9 cellular contexts compared by ENCODE assay signal in genomic region chr20:44388466-44389023, GRCh38. TPM values are rescaled to one million over a fixed set of nuclear protein-coding genes. Genes with fewer than 3 reads are reported as not detected.
A peak's percentile ranks its signal among the peaks of the same experiment; 100 is the strongest.
DNase-seq lines count a peak whose midpoint lies in the region; ATAC-seq, FAIRE-seq and TF ChIP-seq lines count a peak whose summit lies in the region.
"Had no signal": no experiment of that assay in that cellular context is flagged by ENCODE, and none has a peak within 500 bp of the region (broad histone marks: within the 10 kb centered on the region; RNA-seq: fewer than 3 reads in every experiment).

No MANE protein-coding gene starts in this region.

- H3K27ac ChIP-seq in DOHH2 (ENCODE audit: low read depth, low read length) = no peak overlapping the region
- H3K27ac ChIP-seq in H1 (ENCODE audit: low read depth, low read length) = no peak overlapping the region
- H3K27ac ChIP-seq in mesendoderm (ENCODE audit: low read depth, low read length) = no peak overlapping the region

- peak; percentile 87 for DNase-seq in NCI-H82 (lab: John Stamatoyannopoulos, UW)
- DNase-seq in activated CD8-positive, alpha-beta T cell treated with anti-CD3 and anti-CD28 coated beads for 36 hours = peak; percentile 89
- peak; percentile 83 to 95 for DNase-seq in H1 (ENCODE audit: low read depth in 1 of 2, low spot score in 2 of 2)
- DNase-seq in mesendoderm = peak; percentile 94
- DNase-seq in stimulated activated CD8-positive, alpha-beta memory T cell treated with anti-CD3 and anti-CD28 coated beads, Interleukin-2, amount 100 ng/mL, for 48 hours (ENCODE audit: low read depth in 2 of 2) = peak; percentile 53 to 76
- no peak for DNase-seq in DMS79 (lab: John Stamatoyannopoulos, UW)

- H3K4me1 Mint-ChIP-seq in activated CD8-positive, alpha-beta T cell treated with anti-CD3 and anti-CD28 coated beads for 36 hours (ENCODE audit: low read depth) = peaks cover 2% of the 10 kb centered on the region

- no peaks in the 10 kb centered on the region for H3K9me2 ChIP-seq in DOHH2 (replicated peaks; ENCODE audit: control insufficient read depth, low read length)

- no peaks in the 10 kb centered on the region for H3K9me3 Mint-ChIP-seq in activated CD8-positive, alpha-beta T cell treated with anti-CD3 and anti-CD28 coated beads for 36 hours

- H3K4me3 Mint-ChIP-seq in activated CD8-positive, alpha-beta T cell treated with anti-CD3 and anti-CD28 coated beads for 36 hours = no peak overlapping the region

- H3K18ac ChIP-seq in H1 (ENCODE audit: extremely low read depth, low read length) = no peak overlapping the region; the same call in 1 of the 2 replicates
- no peak overlapping the region for H3K18ac ChIP-seq in mesendoderm (ENCODE audit: low read length)

- H3K79me2 ChIP-seq in DOHH2 (ENCODE audit: control insufficient read depth, low read length) (no peaks in the 10 kb centered on the region), H1 (ENCODE audit: control insufficient read depth in 1 of 2, insufficient read depth in 2 of 2, low read length in 2 of 2) (no peaks in the 10 kb centered on the region), mesendoderm (ENCODE audit: control insufficient read depth, insufficient read depth, low read length) (no peaks in the 10 kb centered on the region)

- H3K14ac ChIP-seq in H1 (ENCODE audit: insufficient read length) = no peak overlapping the region

- CTCF ChIA-PET in activated CD8-positive, alpha-beta T cell treated with anti-CD3 and anti-CD28 coated beads for 36 hours (lab: Charles Lee) = interaction anchor here (0.6 to 2.2 kb wide), 14 partner anchors 9 to 247 kb away, joined by 3 to 15 read pairs (median 4); no protein-coding TSS in a partner anchor
- CTCF ChIA-PET in H1 (lab: Charles Lee; ENCODE audit: partially characterized antibody) = interaction anchor here (0.6 to 4.6 kb wide), 36 partner anchors 10 to 295 kb away, joined by 3 to 46 read pairs (median 4); partner anchors contain the start of genes FITM2, GDAP1L1 and TTPAL

- TF ChIP-seq POLR2A in H1 (IDR thresholded peaks at IDR 0.05; ENCODE audit: control extremely low read depth in 1 of 2, low read depth in 2 of 2, low read length in 2 of 2) = no peak

- H3K27me3 ChIP-seq in DOHH2 (ENCODE audit: control insufficient read depth, low read length) (no peaks in the 10 kb centered on the region), H1 (replicated peaks in 1 of 4; ENCODE audit: control insufficient read depth in 3 of 4, extremely low read depth in 1 of 4, insufficient read depth in 3 of 4, low read length in 3 of 4) (peaks cover 0 to 4% (median 0%) of the 10 kb centered on the region in 4 experiments; a peak in 3 of 7 replicates), mesendoderm (ENCODE audit: insufficient read depth, low read length, poor library complexity) (no peaks in the 10 kb centered on the region)

- H3K56ac ChIP-seq in H1 (replicated peaks; ENCODE audit: insufficient read length, low read depth, low read length) (no peak overlapping the region), mesendoderm (ENCODE audit: low read length) (peak overlapping the region; percentile 57)

- no peak for TF ChIP-seq EP300 in H1 (IDR thresholded peaks at IDR 0.05; ENCODE audit: borderline replicate concordance in 1 of 2, low read depth in 2 of 2, low read length in 2 of 2)

- H3K4me3 ChIP-seq in DOHH2 (ENCODE audit: low read length) (no peak overlapping the region), H1 (ENCODE audit: extremely low read depth in 1 of 4, insufficient read depth in 2 of 4, low read depth in 3 of 4, low read length in 4 of 4) (peak overlapping the region in 3 of 4 experiments; percentile 5 to 50 (median 32); a peak in 4 of 8 replicates), mesendoderm (ENCODE audit: low read length) (no peak overlapping the region)

- H3K36me3 ChIP-seq in DOHH2 (ENCODE audit: control insufficient read depth, low read length) (no peaks in the 10 kb centered on the region), H1 (ENCODE audit: control insufficient read depth in 2 of 4, insufficient read depth in 4 of 4, low read length in 3 of 4) (no peaks in the 10 kb centered on the region), mesendoderm (ENCODE audit: control insufficient read depth, insufficient read depth, low read length) (no peaks in the 10 kb centered on the region)

- 14% methylated on average over 29 of the region's 29 CpGs; no CpG with 5 or more reads in 1 of the 2 experiments for WGBS in H1 (ENCODE audit: extremely low coverage in 1 of 2, insufficient coverage in 1 of 2, insufficient read length in 1 of 2, insufficient replicate concordance in 2 of 2, low coverage in 1 of 2, low lambda C conversion rate in 2 of 2, missing lambda C conversion rate in 1 of 2), 2 experiments
- no CpG with 5 or more reads among the region's 29 CpGs for WGBS in mesendoderm (ENCODE audit: extremely low coverage, insufficient coverage, low lambda C conversion rate)

- H3K4ac ChIP-seq in H1 (replicated peaks; ENCODE audit: insufficient read length, low read depth, low read length) (no peak overlapping the region), mesendoderm (ENCODE audit: low read depth, low read length) (no peak overlapping the region)

- no peak overlapping the region for H4K91ac ChIP-seq in H1 (replicated peaks; ENCODE audit: insufficient read length, low read length)

- H2BK15ac ChIP-seq in H1 (ENCODE audit: low read length) (no peak overlapping the region), mesendoderm (replicated peaks; ENCODE audit: low read depth) (no peak overlapping the region)

- H3K27me3 Mint-ChIP-seq in activated CD8-positive, alpha-beta T cell treated with anti-CD3 and anti-CD28 coated beads for 36 hours = peaks cover 6% of the 10 kb centered on the region

- H3K4me1 ChIP-seq in DOHH2 (ENCODE audit: control insufficient read depth, low read length) (no peaks in the 10 kb centered on the region), H1 (replicated peaks in 1 of 4; ENCODE audit: control insufficient read depth in 3 of 4, insufficient read depth in 4 of 4, low read length in 3 of 4) (peaks cover 0 to 5% (median 4%) of the 10 kb centered on the region in 4 experiments; a peak in 4 of 7 replicates), mesendoderm (ENCODE audit: control insufficient read depth, low read depth, low read length) (no peaks in the 10 kb centered on the region)

- H3K23ac ChIP-seq in H1 (ENCODE audit: insufficient read length) (no peak overlapping the region), mesendoderm (ENCODE audit: low read length) (no peak overlapping the region)

- peak; percentile 72 for TF ChIP-seq CTCF in DOHH2 (IDR thresholded peaks at IDR 0.05; ENCODE audit: low read depth, low read length, poor library complexity, severe bottlenecking)
- peak; percentile 91 for TF ChIP-seq CTCF in activated CD8-positive, alpha-beta T cell treated with anti-CD3 and anti-CD28 coated beads for 36 hours (IDR thresholded peaks at IDR 0.05)
- peak; percentile 90 to 93 (median 92) for TF ChIP-seq CTCF in H1 (IDR thresholded peaks at IDR 0.05; ENCODE audit: control extremely low read depth in 1 of 3, insufficient read depth in 1 of 3, low read depth in 1 of 3, low read length in 3 of 3)

- no peaks in the 10 kb centered on the region for H3F3A ChIP-seq in DOHH2 (ENCODE audit: control insufficient read depth, insufficient read depth)

- ATAC-seq in HG03095 (IDR thresholded peaks at IDR 0.05; ENCODE audit: unreplicated experiment) = peak; percentile 72
- peak; percentile 93 for ATAC-seq in activated CD8-positive, alpha-beta T cell treated with anti-CD3 and anti-CD28 coated beads for 36 hours

- H3K4me2 ChIP-seq in DOHH2 (ENCODE audit: low read length) (no peak overlapping the region), H1 (ENCODE audit: insufficient read depth in 1 of 2, low read depth in 2 of 2, low read length in 2 of 2) (peak overlapping the region; percentile 0 to 69; a peak in 3 of 4 replicates), mesendoderm (ENCODE audit: low read length) (peak overlapping the region; percentile 35)

- H3K79me1 ChIP-seq in H1 (ENCODE audit: low read depth, low read length) (no peaks in the 10 kb centered on the region), mesendoderm (ENCODE audit: low read length) (no peaks in the 10 kb centered on the region)

- intact Hi-C loops in activated CD8-positive, alpha-beta T cell treated with anti-CD3 and anti-CD28 coated beads for 36 hours (cut with micrococcal nuclease) = loop anchor here (5.0 kb wide), 2 partner anchors 59 to 171 kb away; no protein-coding TSS in a partner anchor

- no peak overlapping the region for H2BK20ac ChIP-seq in H1 (ENCODE audit: low read length)

- no peak overlapping the region for H2AK5ac ChIP-seq in H1 (ENCODE audit: low read depth, low read length)
- no peak overlapping the region for H2AK5ac ChIP-seq in mesendoderm (ENCODE audit: low read length)

- no peaks in the 10 kb centered on the region for H4K20me1 ChIP-seq in DOHH2 (ENCODE audit: control insufficient read depth, insufficient read depth, low read depth, low read length)
- no peaks in the 10 kb centered on the region for H4K20me1 ChIP-seq in H1 (replicated peaks in 1 of 2; ENCODE audit: control insufficient read depth in 1 of 2, insufficient read depth in 2 of 2, low read length in 2 of 2)

- H3K23me2 ChIP-seq in H1 (ENCODE audit: low read depth, low read length) = no peaks in the 10 kb centered on the region

- peak overlapping the region; percentile 93 for H2AFZ ChIP-seq in H1 (ENCODE audit: low read length)

- H2BK120ac ChIP-seq in H1 (replicated peaks; ENCODE audit: low read depth, low read length) (no peak overlapping the region), mesendoderm (ENCODE audit: low read depth, low read length) (no peak overlapping the region)

- no peak for FAIRE-seq in H1 (lab: Jason Lieb, UNC)
- FAIRE-seq: colon had no signal

- POLR2A ChIA-PET in activated CD8-positive, alpha-beta T cell treated with anti-CD3 and anti-CD28 coated beads for 36 hours (lab: Charles Lee) = no interaction called here
- POLR2A ChIA-PET in H1 (lab: Charles Lee; ENCODE audit: partially characterized antibody) = interaction anchor here (1.1 to 1.9 kb wide), 2 partner anchors 15 to 107 kb away, joined by 3 to 4 read pairs; no protein-coding TSS in a partner anchor

- 0 out of 2 replicates have a peak overlapping the region, but pooled peaks have one; percentile 19 for H4K8ac ChIP-seq in H1 (ENCODE audit: extremely low read depth, insufficient read depth, low read length)
- H4K8ac ChIP-seq in mesendoderm (ENCODE audit: low read depth, low read length) = no peak overlapping the region

- H3K27ac Mint-ChIP-seq in activated CD8-positive, alpha-beta T cell treated with anti-CD3 and anti-CD28 coated beads for 36 hours = no peak overlapping the region

- no peak overlapping the region for H2BK5ac ChIP-seq in H1 (ENCODE audit: low read depth, low read length)
- no peak overlapping the region for H2BK5ac ChIP-seq in mesendoderm (ENCODE audit: low read length)

- H3K36me3 Mint-ChIP-seq in activated CD8-positive, alpha-beta T cell treated with anti-CD3 and anti-CD28 coated beads for 36 hours (ENCODE audit: low read depth) = no peaks in the 10 kb centered on the region

- no peaks in the 10 kb centered on the region for H3K9me3 ChIP-seq in DOHH2 (ENCODE audit: control insufficient read depth, insufficient read depth, low read length)
- H3K9me3 ChIP-seq in H1 (ENCODE audit: insufficient read depth in 2 of 2, low read depth in 1 of 2, low read length in 1 of 2) = no peaks in the 10 kb centered on the region

- peak overlapping the region in 1 of 4 experiments; percentile 34; a peak in 1 of 7 replicates for H3K9ac ChIP-seq in H1 (replicated peaks in 1 of 4; ENCODE audit: extremely low read depth in 1 of 4, low read depth in 3 of 4, low read length in 3 of 4)
- H3K9ac ChIP-seq in mesendoderm (ENCODE audit: low read length) = peak overlapping the region; percentile 33

- no peak overlapping the region for H2BK12ac ChIP-seq in H1 (ENCODE audit: low read depth, low read length)

- TF ChIP-seq RAD21 in H1 (IDR thresholded peaks at IDR 0.05 in 1 of 2, conservative IDR thresholded peaks at IDR 0.05 in 1 of 2; ENCODE audit: low read depth in 2 of 2, low read length in 2 of 2) = peak; percentile 89 to 90

- H4K5ac ChIP-seq in H1 (ENCODE audit: insufficient read length, low read depth, low read length) = no peak overlapping the region
- no peak overlapping the region for H4K5ac ChIP-seq in mesendoderm (ENCODE audit: low read length)

RNA-seq across cellular contexts. Expression of gene HNF4A, which starts 33.0 kb away (rescaled TPM):
- not detected for total RNA-seq in activated CD8-positive, alpha-beta T cell treated with anti-CD3 and anti-CD28 coated beads for 36 hours
- total RNA-seq in H1 (2021; fragmentation: NEBNext Ultra II Directional; extraction: Animal tissue kit (Norgen Biotek cat#: 25700)) = not detected in 2 replicates
- polyA plus RNA-seq in H1 (2011; rRNA removed) = 0.03 TPM in 1 of 2 replicates, not detected in the other
- polyA plus RNA-seq in H1 (2011; cell fraction: cytosol; rRNA removed) = 0.04 TPM
- polyA plus RNA-seq in H1 (2011; cell fraction: nucleus; rRNA removed) = not detected
- 0.10 to 0.11 TPM in 2 of 4 replicates, not detected in the others for polyA plus RNA-seq in H1 (2012, experiment 1 of 2)
- 0.03 TPM for polyA plus RNA-seq in H1 (2012, experiment 2 of 2)
- not detected for polyA plus RNA-seq in H1 (2013, experiment 1 of 2)
- polyA plus RNA-seq in H1 (2013, experiment 2 of 2) = 0.02 TPM
- not detected in 2 replicates for polyA minus RNA-seq in H1 (2011; rRNA and poly(A)+ RNA removed)
- not detected for polyA minus RNA-seq in H1 (2011; cell fraction: cytosol; rRNA and poly(A)+ RNA removed)
- not detected for polyA minus RNA-seq in H1 (2011; cell fraction: nucleus; rRNA and poly(A)+ RNA removed)
- 0.03 TPM for polyA plus RNA-seq in mesendoderm (2013, experiment 1 of 2)
- 0.07 TPM for polyA plus RNA-seq in mesendoderm (2013, experiment 2 of 2)

RNA-seq across cellular contexts. Expression of gene R3HDML, which starts 51.7 kb away (rescaled TPM):
- not detected for total RNA-seq in activated CD8-positive, alpha-beta T cell treated with anti-CD3 and anti-CD28 coated beads for 36 hours
- not detected in 2 replicates for total RNA-seq in H1 (2021; fragmentation: NEBNext Ultra II Directional; extraction: Animal tissue kit (Norgen Biotek cat#: 25700))
- polyA plus RNA-seq in H1 (2011; rRNA removed) = 0.06 TPM in 1 of 2 replicates, not detected in the other
- polyA plus RNA-seq in H1 (2011; cell fraction: cytosol; rRNA removed) = not detected
- polyA plus RNA-seq in H1 (2011; cell fraction: nucleus; rRNA removed) = 0.16 TPM
- not detected in 4 replicates for polyA plus RNA-seq in H1 (2012, experiment 1 of 2)
- polyA plus RNA-seq in H1 (2012, experiment 2 of 2) = not detected
- polyA plus RNA-seq in H1 (2013, experiment 1 of 2) = 0.06 TPM
- polyA plus RNA-seq in H1 (2013, experiment 2 of 2) = 0.04 TPM
- polyA minus RNA-seq in H1 (2011; rRNA and poly(A)+ RNA removed) = 0.13 TPM in 1 of 2 replicates, not detected in the other
- polyA minus RNA-seq in H1 (2011; cell fraction: cytosol; rRNA and poly(A)+ RNA removed) = not detected
- not detected for polyA minus RNA-seq in H1 (2011; cell fraction: nucleus; rRNA and poly(A)+ RNA removed)
- 0.03 TPM for polyA plus RNA-seq in mesendoderm (2013, experiment 1 of 2)
- polyA plus RNA-seq in mesendoderm (2013, experiment 2 of 2) = not detected

Comparison
In these comparisons a context has a peak if more than half of its experiments do, and no peak if none do; other contexts are left out.
1. H3K4me3 ChIP-seq: peak in H1 (3 of 4); none in DOHH2 (single experiment) and mesendoderm (single experiment).
2. Peak in every context shown above with its lines, with median percentiles within 50 percentile points of each other: CTCF ChIP-seq.